In genomic region chr15:40555876-40556275, GRCh38 we compare ENCODE assay signal across 21 cellular contexts.
"Had no signal": no experiment of that assay in that cellular context is flagged by ENCODE, and none has a peak within 500 bp of the region (broad histone marks: within the 10 kb centered on the region; RNA-seq: fewer than 3 reads in every experiment).

No MANE protein-coding gene starts in this region.

- DNase-seq: effector memory CD8-positive, alpha-beta T cell; esophagus squamous epithelium; foreskin keratinocyte; head of caudate nucleus; kidney; left cardiac atrium; left ventricle myocardium inferior; lower lobe of right lung; mesenchymal stem cell; midbrain; occipital lobe; psoas muscle; retina; stimulated activated CD4-positive, alpha-beta T cell treated with anti-CD3 and anti-CD28 coated beads, Interleukin-2, amount 100 ng/mL, for 24 hours; stimulated activated CD4-positive, alpha-beta T cell treated with anti-CD3 and anti-CD28 coated beads, Interleukin-4, amount 100 ng/mL, for 4 hours; stimulated activated naive CD4-positive, alpha-beta T cell treated with Interleukin-2 at 50 U/mL for 16 hours; trophoblast cell had no signal

- H3K27ac Mint-ChIP-seq: nephron had no signal

- H3K27ac ChIP-seq: esophagus squamous epithelium, foreskin keratinocyte, hepatocyte, left ventricle myocardium inferior, lower lobe of right lung, parathyroid adenoma had no signal

- FAIRE-seq: kidney had no signal

- ATAC-seq: effector memory CD8-positive, alpha-beta T cell; foreskin keratinocyte; left cardiac atrium; lower lobe of right lung; psoas muscle; sciatic nerve had no signal

- H3K4me2 ChIP-seq: hepatocyte had no signal

- H3K4me3 Mint-ChIP-seq: effector memory CD8-positive, alpha-beta T cell; nephron had no signal

- H2AFZ ChIP-seq: hepatocyte, parathyroid adenoma had no signal

- H3K4me1 ChIP-seq: lower lobe of right lung, parathyroid adenoma had no signal

- H3K27me3 Mint-ChIP-seq: effector memory CD8-positive, alpha-beta T cell had no signal

- H3K27me3 ChIP-seq: esophagus squamous epithelium, foreskin keratinocyte, hepatocyte had no signal

- H3K9me3 ChIP-seq: esophagus squamous epithelium, left ventricle myocardium inferior, lower lobe of right lung, psoas muscle had no signal

- H3K9me3 Mint-ChIP-seq: effector memory CD8-positive, alpha-beta T cell; nephron had no signal

- H3K4me3 ChIP-seq: esophagus squamous epithelium, hepatocyte, left ventricle myocardium inferior, lower lobe of right lung, psoas muscle had no signal

- H3K79me2 ChIP-seq: parathyroid adenoma had no signal
